12 cellular contexts compared by ENCODE assay signal in genomic region chr12:120775862-120776552, GRCh38. TPM values are rescaled to one million over a fixed set of nuclear protein-coding genes. Genes with fewer than 3 reads are reported as not detected.
DNase-seq lines count a peak whose midpoint lies in the region; ATAC-seq and TF ChIP-seq lines count a peak whose summit lies in the region.
"Had no signal": no experiment of that assay in that cellular context is flagged by ENCODE, and none has a peak within 500 bp of the region (broad histone marks: within the 10 kb centered on the region; RNA-seq: fewer than 3 reads in every experiment).

No MANE protein-coding gene starts in this region.

- H3K27ac ChIP-seq in CD8-positive, alpha-beta T cell (ENCODE audit: low read depth, low read length): no peak overlapping the region
- no peak overlapping the region for H3K27ac ChIP-seq in PC-9
- no peak overlapping the region for H3K27ac ChIP-seq in neural progenitor cell
- H3K27ac ChIP-seq: SJCRH30 had no signal

- no peaks in the 10 kb centered on the region for H3K9me3 ChIP-seq in CD8-positive, alpha-beta T cell (ENCODE audit: low read length)
- no peaks in the 10 kb centered on the region for H3K9me3 ChIP-seq in PC-9 (ENCODE audit: insufficient read depth, low read depth)
- no peaks in the 10 kb centered on the region for H3K9me3 ChIP-seq in neural progenitor cell (ENCODE audit: low read depth)
- H3K9me3 ChIP-seq: SJCRH30 had no signal

- H3K36me3 ChIP-seq in CD8-positive, alpha-beta T cell (ENCODE audit: insufficient read depth, low read length): peaks cover 15% of the 10 kb centered on the region
- H3K36me3 ChIP-seq in PC-9 (ENCODE audit: low read depth): no peaks in the 10 kb centered on the region
- no peaks in the 10 kb centered on the region for H3K36me3 ChIP-seq in neural progenitor cell

- no peaks in the 10 kb centered on the region for H3K9me2 ChIP-seq in PC-9 (ENCODE audit: insufficient read depth)

- H3F3A ChIP-seq in PC-9 (ENCODE audit: insufficient read depth, low read depth) (no peaks in the 10 kb centered on the region; the same call in 1 of the 2 replicates), neural progenitor cell (ENCODE audit: low read depth) (peaks cover 11% of the 10 kb centered on the region)

- no peak for ATAC-seq in CD8-positive, alpha-beta T cell
- ATAC-seq in HG03354 (IDR thresholded peaks at IDR 0.05; ENCODE audit: poor library complexity, severe bottlenecking, unreplicated experiment) (no peak), HG03039 (IDR thresholded peaks at IDR 0.05; ENCODE audit: unreplicated experiment) (no peak)
- ATAC-seq: stimulated activated naive B cell treated with anti-CD40 and anti-IgM and Interleukin-4, amounts not matched to agents 10 μg/mL and 1 μg/mL and 100 μg/mL, for 72 hours had no signal

- 0 out of 2 replicates have a peak, but pooled peaks cover 4% of the 10 kb centered on the region for H4K20me1 ChIP-seq in PC-9 (ENCODE audit: insufficient read depth)
- H4K20me1 ChIP-seq in neural progenitor cell (ENCODE audit: low read depth): peaks cover 29% of the 10 kb centered on the region

- H3K9me3 Mint-ChIP-seq in CD8-positive, alpha-beta T cell: no peaks in the 10 kb centered on the region
- no peaks in the 10 kb centered on the region for H3K9me3 Mint-ChIP-seq in neural progenitor cell
- H3K9me3 Mint-ChIP-seq: activated B cell treated with CpG ODN at 0.5 μM for 24 hours; activated T-helper 1 cell treated with anti-CD3 and anti-CD28 coated beads, Interleukin-12 subunit alpha, Interleukin-12 subunit beta, Interleukin-2, Interleukin-4 antibody, amounts not matched to agents 30 ng/mL and 10 ng/mL and 1 ng/mL, durations not matched to agents 14 hours and 24 hours and 36 hours; stimulated activated naive B cell treated with anti-CD40 and anti-IgM and Interleukin-4, amounts not matched to agents 10 μg/mL and 1 μg/mL and 100 μg/mL, for 72 hours had no signal

- H3K4me1 ChIP-seq in CD8-positive, alpha-beta T cell (ENCODE audit: insufficient read depth, low read length): no peaks in the 10 kb centered on the region
- H3K4me1 ChIP-seq in PC-9 (replicated peaks; ENCODE audit: insufficient read depth) (no peaks in the 10 kb centered on the region), neural progenitor cell (peaks cover 10% of the 10 kb centered on the region)
- H3K4me1 ChIP-seq: SJCRH30 had no signal

- peaks cover 75% of the 10 kb centered on the region for H3K36me3 Mint-ChIP-seq in CD8-positive, alpha-beta T cell
- peaks cover 15% of the 10 kb centered on the region for H3K36me3 Mint-ChIP-seq in neural progenitor cell

- H3K4me2 ChIP-seq in PC-9: no peak overlapping the region
- H3K4me2 ChIP-seq in neural progenitor cell: no peak overlapping the region

- H3K27me3 Mint-ChIP-seq in CD8-positive, alpha-beta T cell (ENCODE audit: low read depth): no peaks in the 10 kb centered on the region
- H3K27me3 Mint-ChIP-seq in neural progenitor cell (ENCODE audit: insufficient read depth, low read depth): no peaks in the 10 kb centered on the region
- H3K27me3 Mint-ChIP-seq: activated B cell treated with CpG ODN at 0.5 μM for 24 hours; stimulated activated naive B cell treated with anti-CD40 and anti-IgM and Interleukin-4, amounts not matched to agents 10 μg/mL and 1 μg/mL and 100 μg/mL, for 72 hours had no signal

- CTCF ChIA-PET in CD8-positive, alpha-beta T cell (lab: Charles Lee): no interaction called here
- CTCF ChIA-PET in PC-9 (lab: Charles Lee): no interaction called here

- no peak overlapping the region for H3K9ac ChIP-seq in neural progenitor cell

- H3K27me3 ChIP-seq in CD8-positive, alpha-beta T cell (ENCODE audit: insufficient read depth, low read length): no peaks in the 10 kb centered on the region
- no peaks in the 10 kb centered on the region for H3K27me3 ChIP-seq in PC-9 (ENCODE audit: insufficient read depth, low read depth)
- no peaks in the 10 kb centered on the region for H3K27me3 ChIP-seq in neural progenitor cell
- H3K27me3 ChIP-seq: SJCRH30 had no signal

- peaks cover 18% of the 10 kb centered on the region for H3K4me1 Mint-ChIP-seq in CD8-positive, alpha-beta T cell (ENCODE audit: low read depth)
- peaks cover 34% of the 10 kb centered on the region for H3K4me1 Mint-ChIP-seq in neural progenitor cell
- H3K4me1 Mint-ChIP-seq: activated B cell treated with CpG ODN at 0.5 μM for 24 hours had no signal

- no peak overlapping the region for H3K4me3 ChIP-seq in CD8-positive, alpha-beta T cell (ENCODE audit: low read depth, low read length)
- no peak overlapping the region for H3K4me3 ChIP-seq in PC-9
- no peak overlapping the region for H3K4me3 ChIP-seq in fibroblast of pulmonary artery (replicated peaks; ENCODE audit: low read depth, low read length)
- no peak overlapping the region for H3K4me3 ChIP-seq in neural progenitor cell
- H3K4me3 ChIP-seq: SJCRH30 had no signal

- POLR2A ChIA-PET in CD8-positive, alpha-beta T cell (lab: Charles Lee): no interaction called here
- POLR2A ChIA-PET in PC-9 (lab: Charles Lee; ENCODE audit: unreplicated experiment): no interaction called here

- no peak overlapping the region for H2AFZ ChIP-seq in PC-9
- H2AFZ ChIP-seq in neural progenitor cell (replicated peaks): no peak overlapping the region

- H3K27ac Mint-ChIP-seq in CD8-positive, alpha-beta T cell: peak overlapping the region; percentile 3
- H3K27ac Mint-ChIP-seq in neural progenitor cell: no peak overlapping the region
- H3K27ac Mint-ChIP-seq: activated B cell treated with CpG ODN at 0.5 μM for 24 hours; activated T-helper 1 cell treated with anti-CD3 and anti-CD28 coated beads, Interleukin-12 subunit alpha, Interleukin-12 subunit beta, Interleukin-2, Interleukin-4 antibody, amounts not matched to agents 30 ng/mL and 10 ng/mL and 1 ng/mL, durations not matched to agents 14 hours and 24 hours and 36 hours; stimulated activated naive B cell treated with anti-CD40 and anti-IgM and Interleukin-4, amounts not matched to agents 10 μg/mL and 1 μg/mL and 100 μg/mL, for 72 hours had no signal

- no peak overlapping the region for H3K4me3 Mint-ChIP-seq in CD8-positive, alpha-beta T cell
- H3K4me3 Mint-ChIP-seq in neural progenitor cell: no peak overlapping the region
- H3K4me3 Mint-ChIP-seq: activated B cell treated with CpG ODN at 0.5 μM for 24 hours; activated T-helper 1 cell treated with anti-CD3 and anti-CD28 coated beads, Interleukin-12 subunit alpha, Interleukin-12 subunit beta, Interleukin-2, Interleukin-4 antibody, amounts not matched to agents 30 ng/mL and 10 ng/mL and 1 ng/mL, durations not matched to agents 14 hours and 24 hours and 36 hours; stimulated activated naive B cell treated with anti-CD40 and anti-IgM and Interleukin-4, amounts not matched to agents 10 μg/mL and 1 μg/mL and 100 μg/mL, for 72 hours had no signal

- intact Hi-C loops in CD8-positive, alpha-beta T cell (cut with DNase I, micrococcal nuclease): loop anchor here in 1 of 2 experiments (10.0 kb wide), 1 partner anchor 199 kb away; the partner anchor contains the start of gene HNF1A
- intact Hi-C loops in PC-9 (cut with micrococcal nuclease; ENCODE audit: unreplicated experiment): loop anchor here (5.0 kb wide), 1 partner anchor 196 kb away; no protein-coding TSS in a partner anchor

- TF ChIP-seq CTCF in CD8-positive, alpha-beta T cell (IDR thresholded peaks at IDR 0.05): no peak
- 0 out of 2 replicates have a peak, but pooled peaks have one; percentile 19 for TF ChIP-seq CTCF in PC-9 (conservative IDR thresholded peaks at IDR 0.05)
- TF ChIP-seq CTCF in fibroblast of pulmonary artery (IDR thresholded peaks at IDR 0.05; ENCODE audit: low read length, missing control alignments): peak; percentile 18
- TF ChIP-seq CTCF in neural progenitor cell (IDR thresholded peaks at IDR 0.05): peak; percentile 22
- TF ChIP-seq CTCF in GM10266 (IDR thresholded peaks at IDR 0.05; ENCODE audit: control insufficient read depth, insufficient read depth, low read depth, missing control alignments): no peak

- BruUV-seq in PC-9 (replicated peaks; lab: Mats Ljungman, UMichigan): no TSS peak

- DNase-seq in CD8-positive, alpha-beta T cell: no peak
- DNase-seq in PC-9 (no peak), fibroblast of pulmonary artery (ENCODE audit: low read depth) (peak; percentile 50), neural progenitor cell (ENCODE audit: low spot score) (no peak), GM10266 (ENCODE audit: extremely low spot score) (no peak), SIG-M5 treated with dmso at 0.1 percent for 504 hours (lab: John Stamatoyannopoulos, UW; ENCODE audit: unreplicated experiment) (no peak)
- DNase-seq: activated B cell treated with CpG ODN at 0.5 μM for 24 hours; SJCRH30; stimulated activated naive B cell treated with anti-CD40 and anti-IgM and Interleukin-4, amounts not matched to agents 10 μg/mL and 1 μg/mL and 100 μg/mL, for 72 hours had no signal

- no peaks in the 10 kb centered on the region for H3K79me2 ChIP-seq in PC-9 (ENCODE audit: low read depth)
- no peaks in the 10 kb centered on the region for H3K79me2 ChIP-seq in neural progenitor cell (ENCODE audit: low read depth)

RNA-seq across cellular contexts. Expression of gene ACADS, which starts 50.4 kb away (rescaled TPM):
- 1 to 10 TPM; 7.3 to 9.1 TPM for total RNA-seq in CD8-positive, alpha-beta T cell
- total RNA-seq in PC-9 (2021) (8.2 and 14.2 TPM in 2 replicates), neural progenitor cell (ENCODE audit: low replicate concordance) (0.88 and 4.2 TPM in 2 replicates)

Comparison
In these comparisons a context has a peak if more than half of its experiments do, and no peak if none do; other contexts are left out.
1. CTCF ChIP-seq: peak in PC-9 (single experiment), fibroblast of pulmonary artery (single experiment) and neural progenitor cell (single experiment); none in CD8-positive, alpha-beta T cell (single experiment) and GM10266 (single experiment).